In genomic region chr19:12750851-12751250, GRCh38 we compare ENCODE assay signal across 2 cellular contexts.
TF ChIP-seq lines count a peak whose summit lies in the region.

No MANE protein-coding gene starts in this region.

TF ChIP-seq in GM23338, 12 proteins besides CTCF, POLR2A, EP300 and RAD21:
- TF ChIP-seq CREB1 (CRISPR knock-in tag; IDR thresholded peaks at IDR 0.05; ENCODE audit: low read depth) (no peak), JUNB (IDR thresholded peaks at IDR 0.05; ENCODE audit: unreplicated experiment) (no peak), EZH2phosphoT487 (IDR thresholded peaks at IDR 0.05; ENCODE audit: unreplicated experiment) (no peak), NANOG (IDR thresholded peaks at IDR 0.05; ENCODE audit: borderline replicate concordance) (no peak), REST (IDR thresholded peaks at IDR 0.05; ENCODE audit: unreplicated experiment) (no peak), ZNF331 (CRISPR knock-in tag; IDR thresholded peaks at IDR 0.05; ENCODE audit: low read depth) (no peak), POLR2AphosphoS5 (IDR thresholded peaks at IDR 0.05; ENCODE audit: low read depth) (no peak), ZNF114 (CRISPR knock-in tag; IDR thresholded peaks at IDR 0.05) (no peak), ZNF462 (CRISPR knock-in tag; IDR thresholded peaks at IDR 0.05) (no peak), EZH2 (IDR thresholded peaks at IDR 0.05; ENCODE audit: low read depth, unreplicated experiment) (no peak), STAT1 (IDR thresholded peaks at IDR 0.05; ENCODE audit: unreplicated experiment) (no peak), ETS1 (IDR thresholded peaks at IDR 0.05) (no peak)

TF ChIP-seq in SK-N-SH treated with all-trans-retinoic acid at 6 μM for 48 hours, 23 proteins besides CTCF, POLR2A, EP300 and RAD21:
- TF ChIP-seq TCF4 (CRISPR knock-in tag; IDR thresholded peaks at IDR 0.05; ENCODE audit: borderline replicate concordance) (no peak), PATZ1 (CRISPR knock-in tag; IDR thresholded peaks at IDR 0.05; ENCODE audit: borderline replicate concordance) (no peak), ZNF565 (CRISPR knock-in tag; conservative IDR thresholded peaks at IDR 0.05; ENCODE audit: low read depth) (no peak), CSRNP3 (CRISPR knock-in tag; IDR thresholded peaks at IDR 0.05) (no peak)
